Comparison of ENCODE assay signal across 8 cellular contexts in the genomic region with DNA sequence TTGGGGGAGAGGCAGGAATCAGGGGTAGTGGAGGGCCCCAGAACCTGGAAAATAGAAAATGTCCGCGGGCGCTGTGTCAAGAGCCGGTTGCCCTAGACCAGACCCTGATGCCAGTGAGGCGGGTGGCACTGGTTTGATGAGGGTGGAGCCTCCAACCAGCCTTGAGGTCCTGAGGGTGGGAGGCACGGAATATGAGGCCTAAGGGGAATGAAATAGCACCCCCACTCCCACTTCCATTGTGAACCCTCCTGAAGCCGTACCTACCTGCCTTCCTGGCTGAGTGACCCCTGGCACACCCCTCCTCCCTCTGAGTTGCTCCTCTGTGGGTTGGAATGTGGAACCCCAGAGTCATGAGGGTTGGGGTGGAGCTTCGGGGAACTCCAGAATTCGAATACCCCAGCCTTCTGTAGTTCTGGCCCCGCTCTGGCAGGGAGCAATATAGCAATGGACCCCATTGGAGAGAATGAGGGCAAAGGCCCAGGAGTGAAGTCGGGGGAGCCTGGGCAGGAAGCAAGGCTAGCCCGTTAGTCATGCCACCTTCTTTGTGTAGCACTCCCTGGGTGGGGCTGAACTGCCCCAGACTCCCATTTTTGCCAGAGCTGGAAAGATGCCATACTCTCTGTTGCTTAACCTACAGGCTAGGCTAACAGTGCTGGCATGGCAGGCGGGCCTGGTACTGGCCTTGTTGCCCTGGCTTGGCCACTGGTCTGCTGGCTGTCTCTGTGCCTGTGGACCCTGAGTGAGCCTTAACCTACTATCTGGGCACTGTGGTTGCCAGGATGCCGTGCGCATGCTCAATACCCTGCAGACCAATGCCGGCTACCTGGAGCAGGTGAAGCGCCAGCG. TPM values are rescaled to one million over a fixed set of nuclear protein-coding genes. Genes with fewer than 3 reads are reported as not detected.
DNase-seq lines count a peak whose midpoint lies in the region; ATAC-seq and TF ChIP-seq lines count a peak whose summit lies in the region.

No MANE protein-coding gene starts in this region.

- WGBS in lung, 2 donors: 37 to 38% methylated on average over 18 of the region's 18 CpGs
- 0 to 41% methylated on average over 4 to 18 of the region's 18 CpGs for WGBS in transverse colon (ENCODE audit: low coverage in 1 of 2), 2 donors

- in situ Hi-C loops in transverse colon (cut with MboI; ENCODE audit: low pct_ligation_motif_present in 1 of 4, low pct_unique_long_range_greater_than_20kb in 1 of 4, low sequenced_read_pairs in 3 of 4): no loop called here

- peak overlapping the region; percentile 54 to 82 (median 76) for H3K4me3 ChIP-seq in Peyer's patch
- H3K4me3 ChIP-seq in lung: peak overlapping the region; percentile 43
- peak overlapping the region; percentile 58 to 90 (median 70) for H3K4me3 ChIP-seq in transverse colon

- H3K36me3 Mint-ChIP-seq in T-helper 1 cell treated with Interleukin-12 subunit alpha and Interleukin-12 subunit beta and Interleukin-4 antibody, amounts not matched to agents 30 μg/mL and 1 μg/mL, for 36 hours (ENCODE audit: low read depth): peaks cover 16% of the 10 kb centered on the region

- peak overlapping the region; percentile 94 for H3K27ac Mint-ChIP-seq in T-helper 1 cell treated with Interleukin-12 subunit alpha and Interleukin-12 subunit beta and Interleukin-4 antibody, amounts not matched to agents 30 μg/mL and 1 μg/mL, for 36 hours

- H3K9me3 ChIP-seq in Peyer's patch (no peaks in the 10 kb centered on the region), lung (ENCODE audit: control insufficient read depth in 2 of 2, insufficient read depth in 1 of 2, low read length in 1 of 2) (no peaks in the 10 kb centered on the region), transverse colon (no peaks in the 10 kb centered on the region)

- no peak for TF ChIP-seq CTCF in Peyer's patch (IDR thresholded peaks at IDR 0.05)
- no peak for TF ChIP-seq CTCF in lung (IDR thresholded peaks at IDR 0.05; ENCODE audit: control extremely low read depth, extremely low read depth)
- TF ChIP-seq CTCF in transverse colon (IDR thresholded peaks at IDR 0.05): no peak

- H3K27me3 ChIP-seq in Peyer's patch: no peaks in the 10 kb centered on the region
- no peaks in the 10 kb centered on the region for H3K27me3 ChIP-seq in lung (ENCODE audit: control insufficient read depth, insufficient read depth)
- H3K27me3 ChIP-seq in transverse colon: no peaks in the 10 kb centered on the region

- intact Hi-C loops in transverse colon (cut with DNase I; ENCODE audit: low total_unique reads): no loop called here

- DNase-seq in T-helper 1 cell (no peak), Peyer's patch (no peak), cerebellar cortex (ENCODE audit: low spot score) (peak; percentile 61), lung (ENCODE audit: low spot score) (peak; percentile 52), transverse colon (peak; percentile 47), NCI-H524 (lab: John Stamatoyannopoulos, UW) (no peak), NCI-H446 treated with DMSO at 0.1 percent for 48 hours (lab: John Stamatoyannopoulos, UW) (no peak)

- no peak for TF ChIP-seq POLR2A in Peyer's patch (IDR thresholded peaks at IDR 0.05)
- no peak for TF ChIP-seq POLR2A in transverse colon (IDR thresholded peaks at IDR 0.05)

- H3K36me3 ChIP-seq in Peyer's patch (peaks cover 0 to 22% (median 0%) of the 10 kb centered on the region in 3 donors), lung (ENCODE audit: control insufficient read depth in 2 of 2, insufficient read depth in 2 of 2, low read length in 2 of 2) (peaks cover 3 to 28% of the 10 kb centered on the region in 2 donors), transverse colon (no peaks in the 10 kb centered on the region)

- no peaks in the 10 kb centered on the region for H3K9me3 Mint-ChIP-seq in T-helper 1 cell treated with Interleukin-12 subunit alpha and Interleukin-12 subunit beta and Interleukin-4 antibody, amounts not matched to agents 30 μg/mL and 1 μg/mL, for 36 hours

- peak overlapping the region; percentile 95 for H3K4me3 Mint-ChIP-seq in T-helper 1 cell treated with Interleukin-12 subunit alpha and Interleukin-12 subunit beta and Interleukin-4 antibody, amounts not matched to agents 30 μg/mL and 1 μg/mL, for 36 hours

- H3K4me1 Mint-ChIP-seq in T-helper 1 cell treated with Interleukin-12 subunit alpha and Interleukin-12 subunit beta and Interleukin-4 antibody, amounts not matched to agents 30 μg/mL and 1 μg/mL, for 36 hours (ENCODE audit: low read depth): peaks cover 13% of the 10 kb centered on the region

- no peak for TF ChIP-seq EP300 in transverse colon (IDR thresholded peaks at IDR 0.05; ENCODE audit: low read depth)

- H3K27ac ChIP-seq in Peyer's patch (peak overlapping the region; percentile 82 to 93 (median 92)), lung (ENCODE audit: low read depth in 1 of 2, low read length in 1 of 2) (peak overlapping the region; percentile 88 to 98), transverse colon (peak overlapping the region; percentile 90 to 98 (median 94))

- ATAC-seq in lung (ENCODE audit: insufficient read depth, low FRiP score): peak; percentile 5

- H3K4me1 ChIP-seq in Peyer's patch: peaks cover 7 to 28% (median 13%) of the 10 kb centered on the region in 4 donors
- H3K4me1 ChIP-seq in lung (ENCODE audit: control insufficient read depth in 2 of 2, insufficient read depth in 2 of 2, low read length in 2 of 2): peaks cover 0 to 15% of the 10 kb centered on the region in 2 donors
- H3K4me1 ChIP-seq in transverse colon: peaks cover 17 to 34% (median 31%) of the 10 kb centered on the region in 4 donors

- no peaks in the 10 kb centered on the region for H3K27me3 Mint-ChIP-seq in T-helper 1 cell treated with Interleukin-12 subunit alpha and Interleukin-12 subunit beta and Interleukin-4 antibody, amounts not matched to agents 30 μg/mL and 1 μg/mL, for 36 hours (ENCODE audit: low read depth)

RNA-seq across cellular contexts. Expression of gene FPGS, which starts 1.0 kb away (rescaled TPM):
- total RNA-seq in Peyer's patch (100 to 1,000 TPM in 1 of 4 donors, 10 to 100 TPM in 3; 46.1 to 105 (median 71.5) TPM), lung (100 to 1,000 TPM in 1 of 2 donors, 10 to 100 TPM in 1; 42.5 to 115 TPM), transverse colon (100 to 1,000 TPM in 1 of 4 donors, 10 to 100 TPM in 3; 31.4 to 144 (median 74.8) TPM)
- polyA plus RNA-seq in lung: 10 to 100 TPM; 89.6 to 97.6 TPM

RNA-seq across cellular contexts. Expression of gene CDK9, which starts 17.9 kb away (rescaled TPM):
- total RNA-seq in Peyer's patch: 100 to 1,000 TPM in 1 of 4 donors, 10 to 100 TPM in 3; 53.6 to 116 (median 83.9) TPM
- total RNA-seq in lung: 10 to 100 TPM; 54.9 to 97.9 TPM
- polyA plus RNA-seq in lung: 10 to 100 TPM; 53.9 to 55.9 TPM
- total RNA-seq in transverse colon: 10 to 100 TPM; 32.6 to 78.9 (median 49.3) TPM

RNA-seq across cellular contexts. Expression of gene SH2D3C, which starts 25.3 kb away (rescaled TPM):
- total RNA-seq in Peyer's patch: 10 to 100 TPM in 1 of 4 donors, 1 to 10 TPM in 3; 1.4 to 22.3 (median 4.1) TPM
- total RNA-seq in lung: 10 to 100 TPM; 34.5 to 51.5 TPM
- 10 to 100 TPM; 41.0 to 43.0 TPM for polyA plus RNA-seq in lung
- total RNA-seq in transverse colon: 10 to 100 TPM in 1 of 4 donors, 1 to 10 TPM in 3; 2.6 to 10.1 (median 3.9) TPM

RNA-seq across cellular contexts. Expression of gene ENG, which starts 50.7 kb away (rescaled TPM):
- total RNA-seq in Peyer's patch (10 to 100 TPM in 3 of 4 donors, 1 to 10 TPM in 1; 7.0 to 49.5 (median 25.0) TPM), lung (100 to 1,000 TPM in 1 of 2 donors, 10 to 100 TPM in 1; 41.1 to 182 TPM), transverse colon (10 to 100 TPM; 10.6 to 23.9 (median 17.0) TPM)
- polyA plus RNA-seq in lung: 100 to 1,000 TPM in 1 of 2 donors, 10 to 100 TPM in 1; 80.7 to 317 TPM

Comparison
In these comparisons a context has a peak if more than half of its experiments do, and no peak if none do; other contexts are left out.
1. DNase-seq: peak in cerebellar cortex (single experiment), lung (single experiment) and transverse colon (single experiment); none in T-helper 1 cell (0 of 5), Peyer's patch (0 of 3), NCI-H524 (0 of 2) and NCI-H446 treated with DMSO at 0.1 percent for 48 hours (single experiment).
2. Peak in every context shown above with its lines, with median percentiles within 50 percentile points of each other: H3K27ac ChIP-seq and H3K4me3 ChIP-seq.